9 cellular contexts compared by ENCODE assay signal in the genomic region with DNA sequence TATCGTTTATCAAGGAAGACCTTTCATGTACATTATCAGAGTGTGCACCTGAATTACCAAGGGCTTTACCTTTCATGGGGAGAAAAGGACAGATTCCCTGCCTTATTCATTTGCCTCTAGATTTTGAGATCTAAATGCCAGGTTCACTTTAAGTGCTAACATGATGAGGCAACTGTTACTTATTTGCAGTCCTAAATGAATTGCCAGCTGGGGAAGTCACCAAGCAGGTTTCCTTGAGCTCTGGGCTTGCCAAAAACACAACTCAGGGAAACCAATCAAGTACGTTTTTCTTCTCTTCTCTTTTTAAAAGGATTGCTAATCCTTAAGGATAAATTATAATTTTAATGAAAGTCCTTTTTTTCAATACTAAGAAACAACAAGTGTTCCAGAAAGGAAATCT.
DNase-seq lines count a peak whose midpoint lies in the region; ATAC-seq and TF ChIP-seq lines count a peak whose summit lies in the region.
"Had no signal": no experiment of that assay in that cellular context is flagged by ENCODE, and none has a peak within 500 bp of the region (broad histone marks: within the 10 kb centered on the region; RNA-seq: fewer than 3 reads in every experiment).

No MANE protein-coding gene starts in this region.

- H3K4me2 ChIP-seq in SK-N-SH, result no peak overlapping the region

- no peak for TF ChIP-seq EP300 in SK-N-SH (IDR thresholded peaks at IDR 0.05; ENCODE audit: borderline replicate concordance in 1 of 2, low read depth in 1 of 2, low read length in 1 of 2)
- no peak for TF ChIP-seq EP300 in transverse colon (IDR thresholded peaks at IDR 0.05; ENCODE audit: low read depth)

- no peak for ATAC-seq in SK-N-SH treated with all-trans-retinoic acid at 6 μM for 48 hours
- ATAC-seq in lower lobe of right lung, result peak; percentile 76 to 85
- ATAC-seq in GM19452 (IDR thresholded peaks at IDR 0.05; ENCODE audit: unreplicated experiment), result no peak
- no peak for ATAC-seq in sciatic nerve
- ATAC-seq in HG02970 (IDR thresholded peaks at IDR 0.05; ENCODE audit: low FRiP score, unreplicated experiment), result no peak

- WGBS in SK-N-SH (ENCODE audit: low lambda C conversion rate), result 73% methylated on average over 2 of the region's 2 CpGs
- WGBS in transverse colon (ENCODE audit: low coverage in 1 of 2), 2 donors, result 36 to 40% methylated on average over 2 of the region's 2 CpGs

- H4K20me1 ChIP-seq in SK-N-SH (ENCODE audit: insufficient read depth), result peaks cover 100% of the 10 kb centered on the region

- no peaks in the 10 kb centered on the region for H3K9me3 ChIP-seq in SK-N-SH
- no peaks in the 10 kb centered on the region for H3K9me3 ChIP-seq in breast epithelium
- H3K9me3 ChIP-seq in lower lobe of right lung, result no peaks in the 10 kb centered on the region
- no peaks in the 10 kb centered on the region for H3K9me3 ChIP-seq in transverse colon

- TF ChIP-seq CTCF in SK-N-SH (IDR thresholded peaks at IDR 0.05), result no peak
- no peak for TF ChIP-seq CTCF in breast epithelium (IDR thresholded peaks at IDR 0.05)
- no peak for TF ChIP-seq CTCF in lower lobe of right lung (IDR thresholded peaks at IDR 0.05)
- no peak for TF ChIP-seq CTCF in transverse colon (IDR thresholded peaks at IDR 0.05)

- peak overlapping the region; percentile 1 to 28; a peak in 2 of 4 replicates for H3K27ac ChIP-seq in SK-N-SH (ENCODE audit: low read depth in 2 of 2, low read length in 1 of 2)
- peak overlapping the region; percentile 32 to 78 for H3K27ac ChIP-seq in breast epithelium
- peak overlapping the region; percentile 32 for H3K27ac ChIP-seq in lower lobe of right lung
- H3K27ac ChIP-seq in transverse colon, result peak overlapping the region; percentile 0 to 33 (median 16)

- peaks cover 70 to 76% of the 10 kb centered on the region in 2 experiments for H3K36me3 ChIP-seq in SK-N-SH (replicated peaks in 1 of 2; ENCODE audit: control insufficient read depth in 1 of 2, insufficient read depth in 2 of 2, low read length in 1 of 2)
- H3K36me3 ChIP-seq in breast epithelium, result no peaks in the 10 kb centered on the region
- H3K36me3 ChIP-seq in lower lobe of right lung, result peaks cover 22% of the 10 kb centered on the region
- H3K36me3 ChIP-seq in transverse colon, result peaks cover 0 to 12% (median 0%) of the 10 kb centered on the region in 4 donors

- H2AFZ ChIP-seq in SK-N-SH (ENCODE audit: low read depth), result no peak overlapping the region

- POLR2A ChIA-PET in SK-N-SH (lab: Yijun Ruan, JAX), result no interaction called here

- no peak for TF ChIP-seq RAD21 in SK-N-SH (IDR thresholded peaks at IDR 0.05; ENCODE audit: low read length)

- intact Hi-C loops in breast epithelium (cut with DNase I; ENCODE audit: low total_unique reads) (no loop called here), lower lobe of right lung (cut with DNase I) (no loop called here), transverse colon (cut with DNase I; ENCODE audit: low total_unique reads) (no loop called here), sciatic nerve (cut with DNase I) (no loop called here)

- DNase-seq in SK-N-SH (no peak), breast epithelium (ENCODE audit: low spot score in 2 of 2) (peak; percentile 65 to 88), lower lobe of right lung (no peak), transverse colon (peak; percentile 65), sciatic nerve (ENCODE audit: low spot score) (no peak)
- DNase-seq: activated CD4-positive, alpha-beta T cell treated with anti-CD3 and anti-CD28 coated beads, Interleukin-2, amount 50 U/mL, for 48 hours had no signal

- peaks cover 55% of the 10 kb centered on the region for H3F3A ChIP-seq in SK-N-SH (replicated peaks; ENCODE audit: insufficient read depth)

- TF ChIP-seq POLR2A in breast epithelium (IDR thresholded peaks at IDR 0.05), result no peak
- no peak for TF ChIP-seq POLR2A in transverse colon (IDR thresholded peaks at IDR 0.05)

- H3K79me2 ChIP-seq in SK-N-SH (ENCODE audit: insufficient read depth), result peaks cover 100% of the 10 kb centered on the region

- in situ Hi-C loops in transverse colon (cut with MboI; ENCODE audit: low pct_ligation_motif_present in 1 of 4, low pct_unique_long_range_greater_than_20kb in 1 of 4, low sequenced_read_pairs in 3 of 4), result no loop called here

- CTCF ChIA-PET in SK-N-SH (lab: Yijun Ruan, JAX), result interaction anchor here (1.1 kb wide), 1 partner anchor 18 kb away, joined by 3 read pairs; no protein-coding TSS in a partner anchor

- H3K4me3 ChIP-seq in SK-N-SH (ENCODE audit: low read depth in 2 of 2, low read length in 1 of 2) (no peak overlapping the region), breast epithelium (no peak overlapping the region), lower lobe of right lung (no peak overlapping the region), transverse colon (no peak overlapping the region)

- peaks cover 3 to 20% of the 10 kb centered on the region in 2 experiments; a peak in 3 of 4 replicates for H3K4me1 ChIP-seq in SK-N-SH (ENCODE audit: control insufficient read depth in 1 of 2, insufficient read depth in 2 of 2, low read depth in 1 of 2, low read length in 1 of 2)
- H3K4me1 ChIP-seq in breast epithelium, result peaks cover 0 to 23% of the 10 kb centered on the region in 2 donors
- H3K4me1 ChIP-seq in lower lobe of right lung, result peaks cover 84% of the 10 kb centered on the region
- H3K4me1 ChIP-seq in transverse colon, result peaks cover 5 to 86% (median 23%) of the 10 kb centered on the region in 4 donors

- no peaks in the 10 kb centered on the region for H3K9me2 ChIP-seq in SK-N-SH

- H3K27me3 ChIP-seq in SK-N-SH (ENCODE audit: insufficient read depth), result no peaks in the 10 kb centered on the region
- no peaks in the 10 kb centered on the region for H3K27me3 ChIP-seq in breast epithelium
- no peaks in the 10 kb centered on the region for H3K27me3 ChIP-seq in lower lobe of right lung (ENCODE audit: low read depth)
- no peaks in the 10 kb centered on the region for H3K27me3 ChIP-seq in transverse colon

- no peak overlapping the region for H3K9ac ChIP-seq in SK-N-SH

TF ChIP-seq in SK-N-SH, 30 proteins besides CTCF, POLR2A, EP300 and RAD21 (continues in another document):
- TF ChIP-seq TEAD4 (IDR thresholded peaks at IDR 0.05; ENCODE audit: borderline replicate concordance, insufficient read depth) (no peak), NRF1 (IDR thresholded peaks at IDR 0.05; ENCODE audit: low read depth, low read length) (no peak), RXRA (IDR thresholded peaks at IDR 0.05; ENCODE audit: borderline replicate concordance, low read depth) (no peak), RCOR1 (IDR thresholded peaks at IDR 0.05; ENCODE audit: low read length) (no peak), SIN3A (IDR thresholded peaks at IDR 0.05; ENCODE audit: borderline replicate concordance, low read depth, low read length) (no peak), FOXJ3 (CRISPR knock-in tag; IDR thresholded peaks at IDR 0.05) (no peak), ELF1 (IDR thresholded peaks at IDR 0.05) (no peak)
- TF ChIP-seq, protein P1, sequence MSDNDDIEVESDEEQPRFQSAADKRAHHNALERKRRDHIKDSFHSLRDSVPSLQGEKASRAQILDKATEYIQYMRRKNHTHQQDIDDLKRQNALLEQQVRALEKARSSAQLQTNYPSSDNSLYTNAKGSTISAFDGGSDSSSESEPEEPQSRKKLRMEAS (IDR thresholded peaks at IDR 0.05; ENCODE audit: low read depth), result no peak
- TF ChIP-seq, protein P2, sequence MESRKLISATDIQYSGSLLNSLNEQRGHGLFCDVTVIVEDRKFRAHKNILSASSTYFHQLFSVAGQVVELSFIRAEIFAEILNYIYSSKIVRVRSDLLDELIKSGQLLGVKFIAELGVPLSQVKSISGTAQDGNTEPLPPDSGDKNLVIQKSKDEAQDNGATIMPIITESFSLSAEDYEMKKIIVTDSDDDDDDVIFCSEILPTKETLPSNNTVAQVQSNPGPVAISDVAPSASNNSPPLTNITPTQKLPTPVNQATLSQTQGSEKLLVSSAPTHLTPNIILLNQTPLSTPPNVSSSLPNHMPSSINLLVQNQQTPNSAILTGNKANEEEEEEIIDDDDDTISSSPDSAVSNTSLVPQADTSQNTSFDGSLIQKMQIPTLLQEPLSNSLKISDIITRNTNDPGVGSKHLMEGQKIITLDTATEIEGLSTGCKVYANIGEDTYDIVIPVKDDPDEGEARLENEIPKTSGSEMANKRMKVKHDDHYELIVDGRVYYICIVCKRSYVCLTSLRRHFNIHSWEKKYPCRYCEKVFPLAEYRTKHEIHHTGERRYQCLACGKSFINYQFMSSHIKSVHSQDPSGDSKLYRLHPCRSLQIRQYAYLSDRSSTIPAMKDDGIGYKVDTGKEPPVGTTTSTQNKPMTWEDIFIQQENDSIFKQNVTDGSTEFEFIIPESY (IDR thresholded peaks at IDR 0.05; ENCODE audit: borderline replicate concordance, low read depth), result no peak

TF ChIP-seq in SK-N-SH treated with all-trans-retinoic acid at 6 μM for 48 hours, 23 proteins besides CTCF, POLR2A, EP300 and RAD21 (continues in another document):
- TF ChIP-seq RARB (CRISPR knock-in tag; IDR thresholded peaks at IDR 0.05), result no peak
- TF ChIP-seq ZNF8 (CRISPR knock-in tag; IDR thresholded peaks at IDR 0.05), result no peak
- TF ChIP-seq ZNF70 (CRISPR knock-in tag; IDR thresholded peaks at IDR 0.05), result no peak
- no peak for TF ChIP-seq ZC3H10 (CRISPR knock-in tag; IDR thresholded peaks at IDR 0.05)
- TF ChIP-seq ESRRG (CRISPR knock-in tag; IDR thresholded peaks at IDR 0.05), result no peak
- TF ChIP-seq, protein P3, sequence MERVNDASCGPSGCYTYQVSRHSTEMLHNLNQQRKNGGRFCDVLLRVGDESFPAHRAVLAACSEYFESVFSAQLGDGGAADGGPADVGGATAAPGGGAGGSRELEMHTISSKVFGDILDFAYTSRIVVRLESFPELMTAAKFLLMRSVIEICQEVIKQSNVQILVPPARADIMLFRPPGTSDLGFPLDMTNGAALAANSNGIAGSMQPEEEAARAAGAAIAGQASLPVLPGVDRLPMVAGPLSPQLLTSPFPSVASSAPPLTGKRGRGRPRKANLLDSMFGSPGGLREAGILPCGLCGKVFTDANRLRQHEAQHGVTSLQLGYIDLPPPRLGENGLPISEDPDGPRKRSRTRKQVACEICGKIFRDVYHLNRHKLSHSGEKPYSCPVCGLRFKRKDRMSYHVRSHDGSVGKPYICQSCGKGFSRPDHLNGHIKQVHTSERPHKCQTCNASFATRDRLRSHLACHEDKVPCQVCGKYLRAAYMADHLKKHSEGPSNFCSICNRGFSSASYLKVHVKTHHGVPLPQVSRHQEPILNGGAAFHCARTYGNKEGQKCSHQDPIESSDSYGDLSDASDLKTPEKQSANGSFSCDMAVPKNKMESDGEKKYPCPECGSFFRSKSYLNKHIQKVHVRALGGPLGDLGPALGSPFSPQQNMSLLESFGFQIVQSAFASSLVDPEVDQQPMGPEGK (CRISPR knock-in tag; IDR thresholded peaks at IDR 0.05; ENCODE audit: borderline replicate concordance), result no peak

Comparison
In these comparisons a context has a peak if more than half of its experiments do, and no peak if none do; other contexts are left out.
1. DNase-seq: peak in breast epithelium (2 of 2) and transverse colon (single experiment); none in SK-N-SH (single experiment), lower lobe of right lung (single experiment) and sciatic nerve (single experiment).
2. ATAC-seq: peak in lower lobe of right lung (2 of 2); none in SK-N-SH treated with all-trans-retinoic acid at 6 μM for 48 hours (single experiment), GM19452 (single experiment), sciatic nerve (single experiment) and HG02970 (single experiment).
3. Peak in every context shown above with its lines, with median percentiles within 50 percentile points of each other: H3K27ac ChIP-seq.